In the genomic region with DNA sequence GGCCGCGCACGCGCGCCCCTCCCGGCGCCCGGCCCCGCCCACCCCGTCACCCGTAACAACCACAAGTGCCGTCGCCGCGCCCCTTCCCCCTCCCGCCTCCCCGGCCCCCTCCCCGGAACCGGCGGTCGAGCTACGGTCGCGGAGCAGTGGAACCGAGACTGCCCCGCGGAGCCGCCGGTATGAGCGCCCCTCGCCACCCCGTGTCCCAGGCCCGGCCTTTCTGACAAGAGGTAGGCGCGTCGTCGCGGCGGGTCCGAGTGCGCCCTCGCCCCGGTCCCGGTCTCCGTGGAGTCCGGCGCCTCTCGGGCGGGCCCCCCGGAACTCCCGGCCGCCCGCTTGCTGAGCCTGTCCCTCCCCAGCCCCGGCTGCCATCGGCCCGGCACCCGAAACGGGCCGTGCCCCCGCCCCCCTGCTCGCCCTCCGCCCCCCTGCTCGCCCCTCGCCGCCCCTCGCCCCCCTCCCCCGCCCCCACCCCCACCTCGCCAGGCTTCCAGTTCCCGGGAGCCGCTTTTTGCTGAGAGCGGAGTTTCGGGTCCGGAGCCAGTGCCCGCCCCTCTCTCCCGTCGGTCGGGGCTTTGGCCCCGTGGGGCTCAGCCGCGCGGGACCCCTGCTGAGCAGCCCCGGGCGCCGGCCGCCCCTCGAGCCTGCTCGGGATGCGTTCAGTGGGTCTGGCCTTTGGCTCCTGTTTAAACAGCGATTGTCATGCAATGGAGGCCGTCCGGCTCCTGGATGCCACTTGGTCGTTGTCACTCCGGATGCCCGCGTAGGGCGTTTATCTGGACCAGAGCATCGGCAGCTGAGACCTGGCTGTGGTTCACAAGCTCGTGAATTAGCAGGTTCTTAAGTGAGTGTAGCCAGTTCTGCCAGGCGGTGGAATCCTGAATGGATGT, we compare ENCODE assay signal across 1 cellular context.
TF ChIP-seq lines count a peak whose summit lies in the region.

Gene SEC14L1 (plus strand): TSS at position 92 of the 890 bp plus-strand sequence. CDS start 2,628 bp downstream, outside the sequence.

TF ChIP-seq in GM12878, 131 proteins besides CTCF, POLR2A, EP300 and RAD21 (continued from another document):
- TF ChIP-seq USF2 (IDR thresholded peaks at IDR 0.05; ENCODE audit: borderline replicate concordance, low read depth, low read length) (no peak), RCOR1 (conservative IDR thresholded peaks at IDR 0.05; ENCODE audit: low read depth, low read length) (no peak), MXI1 (IDR thresholded peaks at IDR 0.05; ENCODE audit: low read depth, low read length) (peak; percentile 40; the same call in 1 of the 2 replicates), RUNX3 (IDR thresholded peaks at IDR 0.05; ENCODE audit: low read length) (peak; percentile 31; the same call in 1 of the 2 replicates), CHD2 (IDR thresholded peaks at IDR 0.05; ENCODE audit: borderline replicate concordance, low read depth, low read length) (0 out of 2 replicates have a peak, but pooled peaks have one; percentile 7), IKZF1 (conservative IDR thresholded peaks at IDR 0.05) (no peak), SMC3 (IDR thresholded peaks at IDR 0.05; ENCODE audit: borderline replicate concordance, low read length) (0 out of 2 replicates have a peak, but pooled peaks have one; percentile 7), MYB (IDR thresholded peaks at IDR 0.05; ENCODE audit: borderline replicate concordance, low read depth, low read length) (no peak), TAF1 (IDR thresholded peaks at IDR 0.05; ENCODE audit: borderline replicate concordance, low read depth, low read length) (peak; percentile 19; the same call in 1 of the 2 replicates), BACH1 (IDR thresholded peaks at IDR 0.05; ENCODE audit: borderline replicate concordance) (0 out of 2 replicates have a peak, but pooled peaks have one; percentile 19)
